In genomic region chr1:168428063-168428731, GRCh38 we compare ENCODE assay signal across 9 cellular contexts.
DNase-seq lines count a peak whose midpoint lies in the region; ATAC-seq and TF ChIP-seq lines count a peak whose summit lies in the region.
"Had no signal": no experiment of that assay in that cellular context is flagged by ENCODE, and none has a peak within 500 bp of the region (broad histone marks: within the 10 kb centered on the region; RNA-seq: fewer than 3 reads in every experiment).

No MANE protein-coding gene starts in this region.

- no peak overlapping the region for H3K23ac ChIP-seq in mesenchymal stem cell (ENCODE audit: low read length in 2 of 2)

- H3K18ac ChIP-seq in mesenchymal stem cell (ENCODE audit: low read depth in 1 of 2, low read length in 2 of 2) = no peak overlapping the region

- H3K4me2 ChIP-seq in mesenchymal stem cell (ENCODE audit: low read length, poor library complexity, severe bottlenecking) = no peak overlapping the region
- no peak overlapping the region for H3K4me2 ChIP-seq in neural progenitor cell

- H3K9ac ChIP-seq in HUES64 (ENCODE audit: low read depth, low read length) (no peak overlapping the region), mesenchymal stem cell (ENCODE audit: low read length) (no peak overlapping the region), neural progenitor cell (no peak overlapping the region)

- H4K91ac ChIP-seq in mesenchymal stem cell (ENCODE audit: low read length) = no peak overlapping the region

- intact Hi-C loops in esophagus muscularis mucosa (cut with DNase I) = loop anchor here (5.0 kb wide), 1 partner anchor 86 kb away; no protein-coding TSS in a partner anchor

- H2BK15ac ChIP-seq in mesenchymal stem cell (ENCODE audit: low read depth, poor library complexity, severe bottlenecking) = no peak overlapping the region

- no peak overlapping the region for H3K4ac ChIP-seq in mesenchymal stem cell (ENCODE audit: low read depth in 1 of 2, low read length in 2 of 2)

- no peaks in the 10 kb centered on the region for H3K9me3 ChIP-seq in HUES64 (ENCODE audit: insufficient read depth, low read depth, low read length)
- H3K9me3 ChIP-seq in esophagus muscularis mucosa = no peaks in the 10 kb centered on the region
- no peaks in the 10 kb centered on the region for H3K9me3 ChIP-seq in mesenchymal stem cell (ENCODE audit: control insufficient read depth, low read length)
- H3K9me3 ChIP-seq in thoracic aorta = no peaks in the 10 kb centered on the region
- no peaks in the 10 kb centered on the region for H3K9me3 ChIP-seq in neural progenitor cell (ENCODE audit: low read depth)

- no peaks in the 10 kb centered on the region for H3K36me3 ChIP-seq in HUES64 (ENCODE audit: insufficient read depth, low read length)
- no peaks in the 10 kb centered on the region for H3K36me3 ChIP-seq in esophagus muscularis mucosa
- no peaks in the 10 kb centered on the region for H3K36me3 ChIP-seq in mesenchymal stem cell (ENCODE audit: control insufficient read depth in 1 of 2, insufficient read depth in 2 of 2, low read depth in 1 of 2, low read length in 2 of 2)
- no peaks in the 10 kb centered on the region for H3K36me3 ChIP-seq in thoracic aorta
- H3K36me3 ChIP-seq in neural progenitor cell = no peaks in the 10 kb centered on the region

- no peak overlapping the region for H3K4me3 Mint-ChIP-seq in neural progenitor cell

- no peak overlapping the region for H3K27ac Mint-ChIP-seq in neural progenitor cell

- no peak for DNase-seq in esophagus muscularis mucosa (ENCODE audit: extremely low spot score)
- DNase-seq in mesenchymal stem cell = peak; percentile 64
- no peak for DNase-seq in thoracic aorta (ENCODE audit: low spot score)
- no peak for DNase-seq in neural progenitor cell (ENCODE audit: low spot score)
- DNase-seq in OCI-M1 (lab: John Stamatoyannopoulos, UW) = no peak
- DNase-seq: activated effector memory CD4-positive, alpha-beta T cell treated with anti-CD3 and anti-CD28 coated beads, Interleukin-2, amount 50 U/mL, for 16 hours had no signal

- H4K8ac ChIP-seq in mesenchymal stem cell (ENCODE audit: low read length) = peak overlapping the region; percentile 8

- H3K79me1 ChIP-seq in mesenchymal stem cell (replicated peaks; ENCODE audit: low read length, poor library complexity, severe bottlenecking) = no peaks in the 10 kb centered on the region

- no peak overlapping the region for H2BK12ac ChIP-seq in mesenchymal stem cell (ENCODE audit: low read length in 2 of 2)

- H3K14ac ChIP-seq in mesenchymal stem cell (ENCODE audit: low read length in 2 of 2) = no peak overlapping the region

- no peaks in the 10 kb centered on the region for H4K20me1 ChIP-seq in neural progenitor cell (ENCODE audit: low read depth)

- 53% methylated on average over 4 of the region's 4 CpGs for WGBS in HUES64
- 22% methylated on average over 3 of the region's 4 CpGs for whole genome bisulfite sequencing in esophagus muscularis mucosa
- WGBS in mesenchymal stem cell = 31% methylated on average over 4 of the region's 4 CpGs

- H3K27me3 ChIP-seq in HUES64 (ENCODE audit: insufficient read depth, low read length) = no peaks in the 10 kb centered on the region
- H3K27me3 ChIP-seq in esophagus muscularis mucosa = no peaks in the 10 kb centered on the region
- H3K27me3 ChIP-seq in mesenchymal stem cell (ENCODE audit: control insufficient read depth in 1 of 2, insufficient read depth in 1 of 2, low read length in 2 of 2) = peaks cover 0 to under 1% of the 10 kb centered on the region in 2 experiments
- no peaks in the 10 kb centered on the region for H3K27me3 ChIP-seq in thoracic aorta (replicated peaks; ENCODE audit: insufficient read depth)
- H3K27me3 ChIP-seq in neural progenitor cell = no peaks in the 10 kb centered on the region

- ATAC-seq in thoracic aorta (ENCODE audit: insufficient number of reproducible peaks, low FRiP score, low read depth) (peak; percentile 47), HG02678 (IDR thresholded peaks at IDR 0.05; ENCODE audit: unreplicated experiment) (no peak), GM19023 (IDR thresholded peaks at IDR 0.05; ENCODE audit: unreplicated experiment) (no peak)

- no peak for TF ChIP-seq EP300 in esophagus muscularis mucosa (IDR thresholded peaks at IDR 0.05)

- H3K27me3 Mint-ChIP-seq in neural progenitor cell (ENCODE audit: insufficient read depth, low read depth) = no peaks in the 10 kb centered on the region

- no peak overlapping the region for H3K4me3 ChIP-seq in HUES64 (ENCODE audit: low read length)
- no peak overlapping the region for H3K4me3 ChIP-seq in esophagus muscularis mucosa
- no peak overlapping the region for H3K4me3 ChIP-seq in mesenchymal stem cell (ENCODE audit: insufficient read depth in 1 of 2, low read depth in 1 of 2, low read length in 2 of 2)
- H3K4me3 ChIP-seq in thoracic aorta = no peak overlapping the region
- no peak overlapping the region for H3K4me3 ChIP-seq in neural progenitor cell

- H3K27ac ChIP-seq in HUES64 (ENCODE audit: low read depth, low read length) = 0 out of 2 replicates have a peak overlapping the region, but pooled peaks have one; percentile 3
- peak overlapping the region; percentile 75 to 83 (median 79) for H3K27ac ChIP-seq in esophagus muscularis mucosa (replicated peaks in 1 of 4)
- no peak overlapping the region for H3K27ac ChIP-seq in mesenchymal stem cell (ENCODE audit: low read length, poor library complexity, severe bottlenecking)
- peak overlapping the region; percentile 43 to 56 for H3K27ac ChIP-seq in thoracic aorta
- H3K27ac ChIP-seq in neural progenitor cell = no peak overlapping the region

- H2AK5ac ChIP-seq in mesenchymal stem cell (ENCODE audit: low read length, severe bottlenecking) = no peak overlapping the region

- H3F3A ChIP-seq in neural progenitor cell (ENCODE audit: low read depth) = no peaks in the 10 kb centered on the region

- H2BK120ac ChIP-seq in mesenchymal stem cell (ENCODE audit: low read depth, low read length) = no peak overlapping the region

- peak in 1 of 3 experiments; percentile 4 for TF ChIP-seq CTCF in esophagus muscularis mucosa (IDR thresholded peaks at IDR 0.05)
- no peak for TF ChIP-seq CTCF in thoracic aorta (IDR thresholded peaks at IDR 0.05)
- TF ChIP-seq CTCF in neural progenitor cell (IDR thresholded peaks at IDR 0.05) = no peak

- H3K9me3 Mint-ChIP-seq in neural progenitor cell = no peaks in the 10 kb centered on the region

- H2AFZ ChIP-seq in mesenchymal stem cell (ENCODE audit: low read depth, low read length) (no peak overlapping the region), neural progenitor cell (replicated peaks) (no peak overlapping the region)

- H3K4me1 ChIP-seq in HUES64 (ENCODE audit: insufficient read depth, low read length) (peaks cover 30% of the 10 kb centered on the region), esophagus muscularis mucosa (peaks cover 41 to 61% (median 52%) of the 10 kb centered on the region in 4 donors), mesenchymal stem cell (ENCODE audit: control insufficient read depth, insufficient read depth, low read depth, low read length) (peaks cover 3% of the 10 kb centered on the region), thoracic aorta (ENCODE audit: control insufficient read depth in 1 of 2, low read depth in 2 of 2) (peaks cover 21 to 47% of the 10 kb centered on the region in 2 donors), neural progenitor cell (no peaks in the 10 kb centered on the region)

- no peaks in the 10 kb centered on the region for H3K36me3 Mint-ChIP-seq in neural progenitor cell

- no peak overlapping the region for H2BK5ac ChIP-seq in mesenchymal stem cell (ENCODE audit: low read depth, low read length, poor library complexity, severe bottlenecking)

- peaks cover 4% of the 10 kb centered on the region for H3K4me1 Mint-ChIP-seq in neural progenitor cell

- H3K79me2 ChIP-seq in neural progenitor cell (ENCODE audit: low read depth) = no peaks in the 10 kb centered on the region

- TF ChIP-seq POLR2A in esophagus muscularis mucosa (IDR thresholded peaks at IDR 0.05; ENCODE audit: low read depth) = no peak

Comparison
In these comparisons a context has a peak if more than half of its experiments do, and no peak if none do; other contexts are left out.
1. H3K27ac ChIP-seq: peak in HUES64 (single experiment), esophagus muscularis mucosa (4 of 4) and thoracic aorta (2 of 2); none in mesenchymal stem cell (single experiment) and neural progenitor cell (single experiment).